In the genomic region with DNA sequence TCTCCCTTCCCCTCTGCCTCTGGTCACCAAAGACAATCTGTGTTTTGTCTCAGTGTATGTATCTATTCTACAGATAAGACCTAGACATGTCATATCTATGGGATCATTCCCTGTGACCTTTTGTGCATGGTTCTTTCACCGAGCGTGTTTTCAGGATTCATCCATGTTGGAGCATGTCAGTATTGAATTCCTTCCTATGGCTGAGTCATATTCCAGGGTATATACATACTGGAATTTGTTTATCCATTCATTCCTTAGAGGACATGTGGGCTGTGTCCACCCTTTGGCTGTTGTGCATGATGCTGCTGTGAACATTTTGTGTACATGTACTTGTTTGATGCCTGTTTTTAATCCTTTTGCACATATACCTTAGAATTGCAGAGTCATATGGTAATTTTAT, we compare ENCODE assay signal across 1 cellular context.
TF ChIP-seq lines count a peak whose summit lies in the region.

No MANE protein-coding gene starts in this region.

TF ChIP-seq in H1, 55 proteins besides CTCF, POLR2A, EP300 and RAD21 (continued from another document):
- TF ChIP-seq KDM4A (IDR thresholded peaks at IDR 0.05; ENCODE audit: low read depth, low read length, severe bottlenecking) (no peak), CREB1 (IDR thresholded peaks at IDR 0.05) (no peak)
- TF ChIP-seq, protein P1, sequence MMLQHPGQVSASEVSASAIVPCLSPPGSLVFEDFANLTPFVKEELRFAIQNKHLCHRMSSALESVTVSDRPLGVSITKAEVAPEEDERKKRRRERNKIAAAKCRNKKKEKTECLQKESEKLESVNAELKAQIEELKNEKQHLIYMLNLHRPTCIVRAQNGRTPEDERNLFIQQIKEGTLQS (IDR thresholded peaks at IDR 0.05; ENCODE audit: insufficient read depth, low read depth, low read length) = no peak
